ENCODE assay signal across 8 cellular contexts in the genomic region with DNA sequence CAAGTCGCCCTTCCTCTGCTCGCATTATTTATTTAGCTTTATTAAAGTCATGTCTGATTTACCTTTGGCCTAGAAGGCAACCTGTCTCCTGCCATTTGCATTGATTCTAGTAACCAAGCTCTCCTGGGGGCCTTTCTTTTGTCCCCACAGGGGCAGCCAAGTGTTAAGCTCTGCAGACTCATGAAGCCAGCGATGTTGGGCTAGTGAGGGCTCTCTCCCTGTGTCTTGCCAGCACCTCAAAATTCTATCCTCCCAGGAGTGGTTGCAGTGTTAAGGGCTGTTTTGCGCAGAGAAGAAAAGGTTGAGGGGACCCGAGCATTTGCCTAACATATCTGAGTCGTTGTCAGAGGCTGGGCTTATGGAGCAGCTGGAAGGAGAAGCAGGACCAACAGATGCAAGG.
"Had no signal": no experiment of that assay in that cellular context is flagged by ENCODE, and none has a peak within 500 bp of the region (broad histone marks: within the 10 kb centered on the region; RNA-seq: fewer than 3 reads in every experiment).

No MANE protein-coding gene starts in this region.

- H3K4me3 ChIP-seq: GM12878 had no signal

- DNase-seq: GDM1, GF-D8 had no signal

- ATAC-seq: GM12878 had no signal

- FAIRE-seq: G401.6, GM12878, GM12891, GM12892, GM18507, GM19239 had no signal
